Comparison of ENCODE assay signal across 8 cellular contexts in the genomic region with DNA sequence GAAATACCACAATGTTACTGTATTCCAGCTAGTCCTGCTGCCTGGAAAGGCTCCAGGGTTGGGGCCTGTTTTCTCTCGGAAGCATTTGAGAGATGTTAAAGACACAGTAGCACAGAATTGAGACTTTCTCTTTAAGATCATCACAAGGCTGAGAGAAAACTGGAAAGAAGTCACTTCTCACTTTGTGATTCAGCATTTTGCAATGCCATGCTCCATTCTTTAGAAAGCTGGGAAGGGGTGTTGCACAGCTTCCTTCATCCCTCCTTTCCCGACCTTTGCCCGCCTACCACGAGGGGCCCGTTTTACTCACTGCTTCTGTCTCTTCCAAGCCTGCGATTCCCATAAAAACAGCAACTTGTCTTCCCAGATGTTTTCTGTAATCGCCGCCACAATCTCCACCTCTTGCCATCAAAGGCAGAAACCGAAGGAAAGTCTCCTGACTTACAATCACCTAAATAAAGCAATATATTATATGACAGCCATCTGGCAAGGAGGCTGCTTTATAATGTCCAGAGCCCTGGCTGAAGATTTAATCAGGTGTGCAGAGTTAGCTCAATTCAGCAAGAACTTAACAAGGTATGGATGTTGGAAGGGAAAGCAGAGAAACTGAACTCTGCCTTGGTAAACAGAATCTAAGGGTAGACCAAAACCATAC. TPM values are rescaled to one million over a fixed set of nuclear protein-coding genes. Genes with fewer than 3 reads are reported as not detected.
DNase-seq lines count a peak whose midpoint lies in the region; ATAC-seq and TF ChIP-seq lines count a peak whose summit lies in the region.
"Had no signal": no experiment of that assay in that cellular context is flagged by ENCODE, and none has a peak within 500 bp of the region (broad histone marks: within the 10 kb centered on the region; RNA-seq: fewer than 3 reads in every experiment).

No MANE protein-coding gene starts in this region.

- no peak overlapping the region for H2BK12ac ChIP-seq in mesenchymal stem cell (ENCODE audit: low read length in 2 of 2)

- peaks cover 19% of the 10 kb centered on the region for H3K79me1 ChIP-seq in mesenchymal stem cell (replicated peaks; ENCODE audit: low read length, poor library complexity, severe bottlenecking)

- H3K27me3 ChIP-seq in mesenchymal stem cell (ENCODE audit: control insufficient read depth in 1 of 2, insufficient read depth in 1 of 2, low read length in 2 of 2): no peaks in the 10 kb centered on the region
- no peaks in the 10 kb centered on the region for H3K27me3 ChIP-seq in upper lobe of left lung

- no peak overlapping the region for H3K14ac ChIP-seq in mesenchymal stem cell (ENCODE audit: low read length in 2 of 2)

- TF ChIP-seq CTCF in cardiac fibroblast (IDR thresholded peaks at IDR 0.05; ENCODE audit: low read depth, low read length) (no peak), upper lobe of left lung (IDR thresholded peaks at IDR 0.05) (no peak)

- peak overlapping the region; percentile 5 for H2BK5ac ChIP-seq in mesenchymal stem cell (ENCODE audit: low read depth, low read length, poor library complexity, severe bottlenecking)

- H3K9me3 ChIP-seq in mesenchymal stem cell (ENCODE audit: control insufficient read depth, low read length): no peaks in the 10 kb centered on the region
- H3K9me3 ChIP-seq in upper lobe of left lung: no peaks in the 10 kb centered on the region

- no peak overlapping the region for H2BK15ac ChIP-seq in mesenchymal stem cell (ENCODE audit: low read depth, poor library complexity, severe bottlenecking)

- peak overlapping the region in 1 of 2 experiments; percentile 23 for H3K18ac ChIP-seq in mesenchymal stem cell (ENCODE audit: low read depth in 1 of 2, low read length in 2 of 2)

- peak overlapping the region; percentile 44 for H3K4me2 ChIP-seq in mesenchymal stem cell (ENCODE audit: low read length, poor library complexity, severe bottlenecking)

- peak overlapping the region; percentile 89 for H3K9ac ChIP-seq in mesenchymal stem cell (ENCODE audit: low read length)

- no peak for TF ChIP-seq EP300 in upper lobe of left lung (IDR thresholded peaks at IDR 0.05)

- DNase-seq in HT1080 (ENCODE audit: low read depth) (peak; percentile 80), cardiac fibroblast (ENCODE audit: low read depth in 2 of 2) (peak; percentile 94 to 97), mesenchymal stem cell (peak; percentile 88), upper lobe of left lung (no peak), RPMI8226 (no peak)
- no peak for DNase-seq in activated CD4-positive, alpha-beta T cell treated with anti-CD3 and anti-CD28 coated beads for 4 hours
- no peak for DNase-seq in activated naive CD4-positive, alpha-beta T cell (lab: John Stamatoyannopoulos, UW)
- DNase-seq: activated CD4-positive, alpha-beta T cell treated with anti-CD3 and anti-CD28 coated beads for 36 hours had no signal

- H3K27ac ChIP-seq in mesenchymal stem cell (ENCODE audit: low read length, poor library complexity, severe bottlenecking) (peak overlapping the region; percentile 84), upper lobe of left lung (peak overlapping the region in 1 of 4 donors; percentile 23)

- H4K8ac ChIP-seq in mesenchymal stem cell (ENCODE audit: low read length): no peak overlapping the region

- H4K91ac ChIP-seq in mesenchymal stem cell (ENCODE audit: low read length): no peak overlapping the region

- WGBS in mesenchymal stem cell: 20% methylated on average over 8 of the region's 9 CpGs
- WGBS in upper lobe of left lung, 2 donors: 52 to 62% methylated on average over 9 of the region's 9 CpGs

- TF ChIP-seq POLR2A in upper lobe of left lung (IDR thresholded peaks at IDR 0.05): no peak

- ATAC-seq in upper lobe of left lung (ENCODE audit: low FRiP score in 2 of 2): peak; percentile 55 to 87
- ATAC-seq: activated CD4-positive, alpha-beta T cell treated with anti-CD3 and anti-CD28 coated beads for 36 hours had no signal

- H3K4me3 ChIP-seq in cardiac fibroblast (replicated peaks in 1 of 2; ENCODE audit: low read depth in 2 of 2, low read length in 2 of 2) (no peak overlapping the region), mesenchymal stem cell (ENCODE audit: insufficient read depth in 1 of 2, low read depth in 1 of 2, low read length in 2 of 2) (peak overlapping the region in 1 of 2 experiments; percentile 63), upper lobe of left lung (no peak overlapping the region)

- H3K36me3 ChIP-seq in mesenchymal stem cell (ENCODE audit: control insufficient read depth in 1 of 2, insufficient read depth in 2 of 2, low read depth in 1 of 2, low read length in 2 of 2): peaks cover 13 to 32% of the 10 kb centered on the region in 2 experiments
- peaks cover 9 to 36% (median 24%) of the 10 kb centered on the region in 4 donors for H3K36me3 ChIP-seq in upper lobe of left lung

- H2BK120ac ChIP-seq in mesenchymal stem cell (ENCODE audit: low read depth, low read length): no peak overlapping the region

- no peak overlapping the region for H2AFZ ChIP-seq in mesenchymal stem cell (ENCODE audit: low read depth, low read length)

- no peak overlapping the region for H2AK5ac ChIP-seq in mesenchymal stem cell (ENCODE audit: low read length, severe bottlenecking)

- H3K4me1 ChIP-seq in mesenchymal stem cell (ENCODE audit: control insufficient read depth, insufficient read depth, low read depth, low read length): peaks cover 18% of the 10 kb centered on the region
- peaks cover 18 to 31% (median 26%) of the 10 kb centered on the region in 4 donors for H3K4me1 ChIP-seq in upper lobe of left lung

- H3K4ac ChIP-seq in mesenchymal stem cell (ENCODE audit: low read depth in 1 of 2, low read length in 2 of 2): no peak overlapping the region

- H3K23ac ChIP-seq in mesenchymal stem cell (ENCODE audit: low read length in 2 of 2): no peak overlapping the region

RNA-seq across cellular contexts. Expression of a gene that starts 18.9 kb away (rescaled TPM):
- total RNA-seq in HT1080 (2014; rRNA removed; shearing (Covaris generic)): 3.8 and 6.7 TPM in 2 replicates
- polyA plus RNA-seq in HT1080 (2015; cell fraction: cytosol; rRNA removed): 4.3 and 4.7 TPM in 2 replicates
- 8.4 and 10.2 TPM in 2 replicates for polyA plus RNA-seq in HT1080 (2015; cell fraction: nucleus; rRNA removed)
- 1.1 TPM for polyA plus RNA-seq in mesenchymal stem cell (2013, experiment 1 of 2)
- polyA plus RNA-seq in mesenchymal stem cell (2013, experiment 2 of 2): 1.1 TPM
- total RNA-seq in upper lobe of left lung: 10 to 100 TPM; 24.7 to 71.2 (median 38.0) TPM

RNA-seq across cellular contexts. Expression of a gene that starts 44.9 kb away (rescaled TPM):
- 76.5 and 85.7 TPM in 2 replicates for total RNA-seq in HT1080 (2014; rRNA removed; shearing (Covaris generic))
- polyA plus RNA-seq in HT1080 (2015; cell fraction: cytosol; rRNA removed): 73.9 and 80.1 TPM in 2 replicates
- 19.2 and 23.8 TPM in 2 replicates for polyA plus RNA-seq in HT1080 (2015; cell fraction: nucleus; rRNA removed)
- 15.7 TPM for polyA plus RNA-seq in mesenchymal stem cell (2013, experiment 1 of 2)
- polyA plus RNA-seq in mesenchymal stem cell (2013, experiment 2 of 2): 15.0 TPM
- 10 to 100 TPM; 12.6 to 26.2 (median 22.2) TPM for total RNA-seq in upper lobe of left lung

Comparison
In these comparisons a context has a peak if more than half of its experiments do, and no peak if none do; other contexts are left out.
1. DNase-seq: peak in HT1080 (single experiment), cardiac fibroblast (2 of 2) and mesenchymal stem cell (single experiment); none in upper lobe of left lung (0 of 2), RPMI8226 (single experiment), activated CD4-positive, alpha-beta T cell treated with anti-CD3 and anti-CD28 coated beads for 4 hours (0 of 2) and activated naive CD4-positive, alpha-beta T cell (0 of 4).